9 cellular contexts compared by ENCODE assay signal in the genomic region with DNA sequence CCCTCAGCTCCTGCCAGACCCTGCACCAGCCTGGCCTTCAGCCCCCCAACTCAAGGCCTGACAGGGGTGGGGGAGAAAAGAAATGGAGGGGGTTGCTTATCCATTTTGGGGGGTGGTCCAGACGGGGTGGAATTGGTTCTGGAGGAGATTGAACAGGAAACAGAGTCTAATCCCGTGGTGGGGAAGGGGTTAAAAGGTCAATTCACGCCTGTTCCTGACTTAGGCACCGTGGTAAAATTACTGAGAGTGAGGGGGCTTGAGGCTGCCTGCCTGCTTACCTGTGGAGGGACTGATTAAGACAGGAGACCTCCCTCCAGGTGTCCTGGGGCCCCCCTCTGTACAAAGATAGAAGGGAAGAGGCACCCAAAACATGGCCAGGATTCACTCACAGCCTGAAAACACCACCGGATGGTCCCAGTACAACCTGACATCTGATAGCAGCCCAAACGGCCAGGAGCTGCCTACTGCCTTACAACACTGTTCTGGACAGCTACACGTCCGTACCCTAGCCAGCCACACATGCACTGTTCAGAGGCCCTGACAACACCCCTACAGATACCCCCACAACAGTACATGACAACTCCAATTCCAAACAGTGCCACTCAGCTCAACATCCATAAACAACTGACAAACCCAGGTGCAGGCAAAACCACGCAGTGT. TPM values are rescaled to one million over a fixed set of nuclear protein-coding genes. Genes with fewer than 3 reads are reported as not detected.
DNase-seq lines count a peak whose midpoint lies in the region; ATAC-seq and TF ChIP-seq lines count a peak whose summit lies in the region.
"Had no signal": no experiment of that assay in that cellular context is flagged by ENCODE, and none has a peak within 500 bp of the region (broad histone marks: within the 10 kb centered on the region; RNA-seq: fewer than 3 reads in every experiment).

No MANE protein-coding gene starts in this region.

- H3K27ac Mint-ChIP-seq in T-helper 2 cell treated with Interferon-gamma antibody and Interleukin-4, amounts not matched to agents 5 μg/mL and 100 μg/mL, for 36 hours = no peak overlapping the region
- H3K27ac Mint-ChIP-seq: activated CD4-positive, alpha-beta T cell treated with anti-CD3 and anti-CD28 coated beads for 36 hours had no signal

- no peak overlapping the region for H3K4me3 ChIP-seq in mucosa of stomach (ENCODE audit: low read length)
- peak overlapping the region; percentile 39 for H3K4me3 ChIP-seq in thoracic aorta
- no peak overlapping the region for H3K4me3 ChIP-seq in BE2C (ENCODE audit: low read depth, low read length)
- H3K4me3 ChIP-seq: left lung had no signal

- peaks cover 80% of the 10 kb centered on the region for H3K4me1 ChIP-seq in mucosa of stomach (ENCODE audit: control insufficient read depth, insufficient read depth, low read length)
- peaks cover 73 to 90% of the 10 kb centered on the region in 2 donors for H3K4me1 ChIP-seq in thoracic aorta (ENCODE audit: control insufficient read depth in 1 of 2, low read depth in 2 of 2)
- H3K4me1 ChIP-seq in BE2C = peaks cover 42% of the 10 kb centered on the region

- TF ChIP-seq CTCF in thoracic aorta (IDR thresholded peaks at IDR 0.05) (no peak), BE2C (IDR thresholded peaks at IDR 0.05; ENCODE audit: low read depth, low read length) (no peak)

- TF ChIP-seq EP300 in Ishikawa (IDR thresholded peaks at IDR 0.05; ENCODE audit: borderline replicate concordance) = no peak

- peak overlapping the region; percentile 86 for H3K27ac ChIP-seq in cingulate gyrus (ENCODE audit: low read depth, low read length)
- peak overlapping the region; percentile 94 to 97 for H3K27ac ChIP-seq in thoracic aorta

- TF ChIP-seq RAD21 in Ishikawa (IDR thresholded peaks at IDR 0.05; ENCODE audit: low read depth) = no peak

- peak overlapping the region; percentile 39 for H3K9ac ChIP-seq in mucosa of stomach (ENCODE audit: low read length)

- no peak overlapping the region for H3K4me3 Mint-ChIP-seq in T-helper 2 cell treated with Interferon-gamma antibody and Interleukin-4, amounts not matched to agents 5 μg/mL and 100 μg/mL, for 36 hours
- H3K4me3 Mint-ChIP-seq: activated CD4-positive, alpha-beta T cell treated with anti-CD3 and anti-CD28 coated beads for 36 hours had no signal

- ATAC-seq in thoracic aorta (ENCODE audit: insufficient number of reproducible peaks, low FRiP score, low read depth) = no peak
- ATAC-seq: activated CD4-positive, alpha-beta T cell treated with anti-CD3 and anti-CD28 coated beads for 36 hours; left lung had no signal

- H3K36me3 ChIP-seq in mucosa of stomach (ENCODE audit: control insufficient read depth, insufficient read depth, low read length) (no peaks in the 10 kb centered on the region), thoracic aorta (no peaks in the 10 kb centered on the region), BE2C (no peaks in the 10 kb centered on the region)
- H3K36me3 ChIP-seq: left lung had no signal

- H3K9me3 ChIP-seq in mucosa of stomach (ENCODE audit: control insufficient read depth, low read length) = no peaks in the 10 kb centered on the region
- no peaks in the 10 kb centered on the region for H3K9me3 ChIP-seq in thoracic aorta
- no peaks in the 10 kb centered on the region for H3K9me3 ChIP-seq in BE2C
- H3K9me3 ChIP-seq: left lung had no signal

- no peak for DNase-seq in thoracic aorta (ENCODE audit: low spot score)
- DNase-seq in C1 segment of cervical spinal cord (lab: John Stamatoyannopoulos, UW) = no peak
- no peak for DNase-seq in T-helper 2 cell treated with Interferon-gamma antibody and Interleukin-4, amounts not matched to agents 5 μg/mL and 100 μg/mL, for 36 hours (ENCODE audit: low spot score)
- no peak for DNase-seq in BE2C
- DNase-seq: activated CD4-positive, alpha-beta T cell treated with anti-CD3 and anti-CD28 coated beads for 36 hours; left lung had no signal

- peaks cover 2% of the 10 kb centered on the region for H3K36me3 Mint-ChIP-seq in T-helper 2 cell treated with Interferon-gamma antibody and Interleukin-4, amounts not matched to agents 5 μg/mL and 100 μg/mL, for 36 hours (ENCODE audit: low read depth)

- no peaks in the 10 kb centered on the region for H3K9me3 Mint-ChIP-seq in T-helper 2 cell treated with Interferon-gamma antibody and Interleukin-4, amounts not matched to agents 5 μg/mL and 100 μg/mL, for 36 hours

- H3K27me3 ChIP-seq in mucosa of stomach (ENCODE audit: control insufficient read depth, insufficient read depth, low read length) = no peaks in the 10 kb centered on the region
- H3K27me3 ChIP-seq in thoracic aorta (replicated peaks; ENCODE audit: insufficient read depth) = no peaks in the 10 kb centered on the region
- H3K27me3 ChIP-seq in BE2C = no peaks in the 10 kb centered on the region

- H3K27me3 Mint-ChIP-seq in T-helper 2 cell treated with Interferon-gamma antibody and Interleukin-4, amounts not matched to agents 5 μg/mL and 100 μg/mL, for 36 hours (ENCODE audit: low read depth) = peaks cover 22% of the 10 kb centered on the region
- H3K27me3 Mint-ChIP-seq: activated CD4-positive, alpha-beta T cell treated with anti-CD3 and anti-CD28 coated beads for 36 hours had no signal

- H3K4me1 Mint-ChIP-seq in T-helper 2 cell treated with Interferon-gamma antibody and Interleukin-4, amounts not matched to agents 5 μg/mL and 100 μg/mL, for 36 hours (ENCODE audit: low read depth) = peaks cover 14% of the 10 kb centered on the region

TF ChIP-seq in Ishikawa, 13 proteins besides CTCF, POLR2A, EP300 and RAD21:
- TF ChIP-seq TAF1 (IDR thresholded peaks at IDR 0.05; ENCODE audit: low read depth) (no peak), ZBTB7A (IDR thresholded peaks at IDR 0.05; ENCODE audit: low read depth) (0 out of 2 replicates have a peak, but pooled peaks have one; percentile 67), FOXM1 (IDR thresholded peaks at IDR 0.05; ENCODE audit: borderline replicate concordance, low read depth) (no peak), TCF12 (IDR thresholded peaks at IDR 0.05; ENCODE audit: low read depth) (no peak), EGR1 (IDR thresholded peaks at IDR 0.05) (no peak), CEBPB (IDR thresholded peaks at IDR 0.05) (no peak), CREB1 (IDR thresholded peaks at IDR 0.05; ENCODE audit: low read depth) (no peak), NFIC (IDR thresholded peaks at IDR 0.05) (no peak)
- TF ChIP-seq, protein P1, sequence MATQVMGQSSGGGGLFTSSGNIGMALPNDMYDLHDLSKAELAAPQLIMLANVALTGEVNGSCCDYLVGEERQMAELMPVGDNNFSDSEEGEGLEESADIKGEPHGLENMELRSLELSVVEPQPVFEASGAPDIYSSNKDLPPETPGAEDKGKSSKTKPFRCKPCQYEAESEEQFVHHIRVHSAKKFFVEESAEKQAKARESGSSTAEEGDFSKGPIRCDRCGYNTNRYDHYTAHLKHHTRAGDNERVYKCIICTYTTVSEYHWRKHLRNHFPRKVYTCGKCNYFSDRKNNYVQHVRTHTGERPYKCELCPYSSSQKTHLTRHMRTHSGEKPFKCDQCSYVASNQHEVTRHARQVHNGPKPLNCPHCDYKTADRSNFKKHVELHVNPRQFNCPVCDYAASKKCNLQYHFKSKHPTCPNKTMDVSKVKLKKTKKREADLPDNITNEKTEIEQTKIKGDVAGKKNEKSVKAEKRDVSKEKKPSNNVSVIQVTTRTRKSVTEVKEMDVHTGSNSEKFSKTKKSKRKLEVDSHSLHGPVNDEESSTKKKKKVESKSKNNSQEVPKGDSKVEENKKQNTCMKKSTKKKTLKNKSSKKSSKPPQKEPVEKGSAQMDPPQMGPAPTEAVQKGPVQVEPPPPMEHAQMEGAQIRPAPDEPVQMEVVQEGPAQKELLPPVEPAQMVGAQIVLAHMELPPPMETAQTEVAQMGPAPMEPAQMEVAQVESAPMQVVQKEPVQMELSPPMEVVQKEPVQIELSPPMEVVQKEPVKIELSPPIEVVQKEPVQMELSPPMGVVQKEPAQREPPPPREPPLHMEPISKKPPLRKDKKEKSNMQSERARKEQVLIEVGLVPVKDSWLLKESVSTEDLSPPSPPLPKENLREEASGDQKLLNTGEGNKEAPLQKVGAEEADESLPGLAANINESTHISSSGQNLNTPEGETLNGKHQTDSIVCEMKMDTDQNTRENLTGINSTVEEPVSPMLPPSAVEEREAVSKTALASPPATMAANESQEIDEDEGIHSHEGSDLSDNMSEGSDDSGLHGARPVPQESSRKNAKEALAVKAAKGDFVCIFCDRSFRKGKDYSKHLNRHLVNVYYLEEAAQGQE (IDR thresholded peaks at IDR 0.05; ENCODE audit: low read depth) = no peak
- TF ChIP-seq, protein P2, sequence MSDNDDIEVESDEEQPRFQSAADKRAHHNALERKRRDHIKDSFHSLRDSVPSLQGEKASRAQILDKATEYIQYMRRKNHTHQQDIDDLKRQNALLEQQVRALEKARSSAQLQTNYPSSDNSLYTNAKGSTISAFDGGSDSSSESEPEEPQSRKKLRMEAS (IDR thresholded peaks at IDR 0.05) = 0 out of 2 replicates have a peak, but pooled peaks have one; percentile 5

RNA-seq across cellular contexts. Expression of a gene that starts 31.8 kb away (rescaled TPM):
- 10 to 100 TPM; 38.3 to 55.4 TPM for total RNA-seq in thoracic aorta
- 49.9 TPM for polyA plus RNA-seq in BE2C (2012; ENCODE audit: insufficient read depth, insufficient read length, low read depth)
